Comparison of ENCODE assay signal across 1 cellular context in the genomic region with DNA sequence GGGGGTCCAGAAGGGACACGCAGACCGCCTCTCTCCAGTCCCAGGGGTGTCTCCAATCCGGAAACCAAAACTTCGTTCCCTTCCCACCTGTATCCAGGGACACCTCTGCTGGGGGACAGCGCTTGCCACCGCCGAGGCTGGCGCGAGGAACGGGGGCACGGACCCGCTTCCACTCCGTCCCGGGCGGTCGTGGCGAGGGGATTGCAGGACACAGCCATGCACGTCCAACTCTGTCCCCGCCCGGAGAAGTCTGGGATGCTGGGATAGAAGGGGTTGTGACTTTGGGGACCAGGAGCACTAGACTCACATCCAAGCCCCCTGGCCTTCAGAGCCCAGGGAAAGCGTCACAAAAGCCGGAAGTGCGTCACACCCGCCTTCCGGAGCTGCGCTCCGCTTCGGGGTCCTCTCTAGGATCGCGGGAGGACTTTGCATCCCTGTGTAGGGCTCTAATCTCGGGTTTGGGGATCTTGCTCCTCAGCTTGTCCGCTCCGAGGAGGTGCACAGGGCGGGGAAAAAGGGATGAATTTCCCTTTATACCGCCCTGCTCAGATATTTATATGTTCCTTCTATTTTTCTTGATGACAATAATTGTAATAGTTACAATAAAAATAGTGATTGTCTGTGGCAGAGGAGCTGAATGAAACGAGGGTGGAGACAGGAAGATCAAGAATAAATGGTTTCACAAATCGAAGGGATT.
TF ChIP-seq lines count a peak whose summit lies in the region.

TSS of gene FAM200A (minus strand) at position 348 of the 697 bp plus-strand sequence. CDS start 3,707 bp downstream, outside the sequence.

TF ChIP-seq in K562, 482 proteins besides CTCF, POLR2A, EP300 and RAD21 (continued from another document and continues in another):
- TF ChIP-seq GTF2B (IDR thresholded peaks at IDR 0.05; ENCODE audit: extremely low read depth, insufficient read length) (no peak), STAT5A (IDR thresholded peaks at IDR 0.05; ENCODE audit: borderline replicate concordance, low read length) (peak; percentile 48), ARID4B (CRISPR knock-in tag; IDR thresholded peaks at IDR 0.05) (no peak), NR4A1 (CRISPR knock-in tag; IDR thresholded peaks at IDR 0.05) (no peak), NR4A1 (tag; IDR thresholded peaks at IDR 0.05) (0 out of 2 replicates have a peak, but pooled peaks have one; percentile 52), KLF13 (tag; IDR thresholded peaks at IDR 0.05; ENCODE audit: borderline replicate concordance, low read depth) (no peak), HNRNPH1 (optimal IDR thresholded peaks at IDR 0.05; ENCODE audit: low read depth, low read length) (no peak), CBFA2T2 (conservative IDR thresholded peaks at IDR 0.05) (no peak), MAFG (tag; conservative IDR thresholded peaks at IDR 0.05) (no peak), E2F8 (IDR thresholded peaks at IDR 0.05; ENCODE audit: low read depth, partially characterized antibody) (peak; percentile 93), E2F6 (IDR thresholded peaks at IDR 0.05; ENCODE audit: borderline replicate concordance in 1 of 2, extremely low read depth in 1 of 2, insufficient read depth in 1 of 2, insufficient read length in 1 of 2, low read depth in 1 of 2, low read length in 1 of 2, poor library complexity in 1 of 2, severe bottlenecking in 1 of 2) (peak in 1 of 2 experiments; percentile 8), ELF2 (CRISPR knock-in tag; IDR thresholded peaks at IDR 0.05) (peak; percentile 85), SNAPC5 (CRISPR knock-in tag; IDR thresholded peaks at IDR 0.05) (no peak), BRCA1 (IDR thresholded peaks at IDR 0.05) (no peak), BRCA1 (CRISPR knock-in tag; IDR thresholded peaks at IDR 0.05) (no peak), GABPA (tag; conservative IDR thresholded peaks at IDR 0.05; ENCODE audit: low read depth) (peak; percentile 99), SMARCE1 (IDR thresholded peaks at IDR 0.05) (peak; percentile 40; the same call in 1 of the 2 replicates), MXI1 (IDR thresholded peaks at IDR 0.05; ENCODE audit: low read depth, low read length) (no peak), CCAR2 (IDR thresholded peaks at IDR 0.05; ENCODE audit: low read depth, low read length) (no peak), TEAD4 (IDR thresholded peaks at IDR 0.05; ENCODE audit: low read length) (peak; percentile 25), TEAD4 (CRISPR knock-in tag; IDR thresholded peaks at IDR 0.05; ENCODE audit: borderline replicate concordance) (no peak), ZNF224 (CRISPR knock-in tag; IDR thresholded peaks at IDR 0.05) (no peak), MAX (CRISPR knock-in tag; IDR thresholded peaks at IDR 0.05) (peak; percentile 26; the same call in 1 of the 2 replicates), SNIP1 (IDR thresholded peaks at IDR 0.05; ENCODE audit: low read depth) (peak; percentile 95), NFE2L1 (tag; IDR thresholded peaks at IDR 0.05; ENCODE audit: borderline replicate concordance, low read depth) (no peak), SMARCB1 (IDR thresholded peaks at IDR 0.05; ENCODE audit: insufficient read length, low read depth) (no peak), ZNF347 (CRISPR knock-in tag; IDR thresholded peaks at IDR 0.05; ENCODE audit: low read depth) (no peak), MCM5 (IDR thresholded peaks at IDR 0.05; ENCODE audit: low read depth) (no peak), ZC3H11A (IDR thresholded peaks at IDR 0.05; ENCODE audit: low read depth, low read length) (no peak), SRSF7 (optimal IDR thresholded peaks at IDR 0.05; ENCODE audit: low read depth, low read length) (no peak), MTF1 (CRISPR knock-in tag; IDR thresholded peaks at IDR 0.05; ENCODE audit: borderline replicate concordance) (no peak), ETV1 (tag; conservative IDR thresholded peaks at IDR 0.05; ENCODE audit: low read depth) (peak; percentile 76), CREBBP (IDR thresholded peaks at IDR 0.05; ENCODE audit: low read depth, low read length) (no peak), PTTG1 (tag; IDR thresholded peaks at IDR 0.05; ENCODE audit: low read depth) (no peak), RNF2 (IDR thresholded peaks at IDR 0.05) (no peak), ZNF41 (CRISPR knock-in tag; conservative IDR thresholded peaks at IDR 0.05) (0 out of 2 replicates have a peak, but pooled peaks have one; percentile 6)
- TF ChIP-seq, protein P1, sequence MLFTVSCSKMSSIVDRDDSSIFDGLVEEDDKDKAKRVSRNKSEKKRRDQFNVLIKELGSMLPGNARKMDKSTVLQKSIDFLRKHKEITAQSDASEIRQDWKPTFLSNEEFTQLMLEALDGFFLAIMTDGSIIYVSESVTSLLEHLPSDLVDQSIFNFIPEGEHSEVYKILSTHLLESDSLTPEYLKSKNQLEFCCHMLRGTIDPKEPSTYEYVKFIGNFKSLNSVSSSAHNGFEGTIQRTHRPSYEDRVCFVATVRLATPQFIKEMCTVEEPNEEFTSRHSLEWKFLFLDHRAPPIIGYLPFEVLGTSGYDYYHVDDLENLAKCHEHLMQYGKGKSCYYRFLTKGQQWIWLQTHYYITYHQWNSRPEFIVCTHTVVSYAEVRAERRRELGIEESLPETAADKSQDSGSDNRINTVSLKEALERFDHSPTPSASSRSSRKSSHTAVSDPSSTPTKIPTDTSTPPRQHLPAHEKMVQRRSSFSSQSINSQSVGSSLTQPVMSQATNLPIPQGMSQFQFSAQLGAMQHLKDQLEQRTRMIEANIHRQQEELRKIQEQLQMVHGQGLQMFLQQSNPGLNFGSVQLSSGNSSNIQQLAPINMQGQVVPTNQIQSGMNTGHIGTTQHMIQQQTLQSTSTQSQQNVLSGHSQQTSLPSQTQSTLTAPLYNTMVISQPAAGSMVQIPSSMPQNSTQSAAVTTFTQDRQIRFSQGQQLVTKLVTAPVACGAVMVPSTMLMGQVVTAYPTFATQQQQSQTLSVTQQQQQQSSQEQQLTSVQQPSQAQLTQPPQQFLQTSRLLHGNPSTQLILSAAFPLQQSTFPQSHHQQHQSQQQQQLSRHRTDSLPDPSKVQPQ (CRISPR knock-in tag; IDR thresholded peaks at IDR 0.05; ENCODE audit: borderline replicate concordance) = no peak
- TF ChIP-seq, protein P2, sequence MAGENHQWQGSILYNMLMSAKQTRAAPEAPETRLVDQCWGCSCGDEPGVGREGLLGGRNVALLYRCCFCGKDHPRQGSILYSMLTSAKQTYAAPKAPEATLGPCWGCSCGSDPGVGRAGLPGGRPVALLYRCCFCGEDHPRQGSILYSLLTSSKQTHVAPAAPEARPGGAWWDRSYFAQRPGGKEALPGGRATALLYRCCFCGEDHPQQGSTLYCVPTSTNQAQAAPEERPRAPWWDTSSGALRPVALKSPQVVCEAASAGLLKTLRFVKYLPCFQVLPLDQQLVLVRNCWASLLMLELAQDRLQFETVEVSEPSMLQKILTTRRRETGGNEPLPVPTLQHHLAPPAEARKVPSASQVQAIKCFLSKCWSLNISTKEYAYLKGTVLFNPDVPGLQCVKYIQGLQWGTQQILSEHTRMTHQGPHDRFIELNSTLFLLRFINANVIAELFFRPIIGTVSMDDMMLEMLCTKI (IDR thresholded peaks at IDR 0.05; ENCODE audit: partially characterized antibody) = no peak
- TF ChIP-seq, protein P3, sequence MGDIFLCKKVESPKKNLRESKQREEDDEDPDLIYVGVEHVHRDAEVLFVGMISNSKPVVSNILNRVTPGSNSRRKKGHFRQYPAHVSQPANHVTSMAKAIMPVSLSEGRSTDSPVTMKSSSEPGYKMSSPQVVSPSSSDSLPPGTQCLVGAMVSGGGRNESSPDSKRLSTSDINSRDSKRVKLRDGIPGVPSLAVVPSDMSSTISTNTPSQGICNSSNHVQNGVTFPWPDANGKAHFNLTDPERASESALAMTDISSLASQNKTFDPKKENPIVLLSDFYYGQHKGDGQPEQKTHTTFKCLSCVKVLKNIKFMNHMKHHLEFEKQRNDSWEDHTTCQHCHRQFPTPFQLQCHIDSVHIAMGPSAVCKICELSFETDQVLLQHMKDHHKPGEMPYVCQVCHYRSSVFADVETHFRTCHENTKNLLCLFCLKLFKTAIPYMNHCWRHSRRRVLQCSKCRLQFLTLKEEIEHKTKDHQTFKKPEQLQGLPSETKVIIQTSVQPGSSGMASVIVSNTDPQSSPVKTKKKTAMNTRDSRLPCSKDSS (IDR thresholded peaks at IDR 0.05; ENCODE audit: low read depth, partially characterized antibody) = no peak
- TF ChIP-seq, protein P4, sequence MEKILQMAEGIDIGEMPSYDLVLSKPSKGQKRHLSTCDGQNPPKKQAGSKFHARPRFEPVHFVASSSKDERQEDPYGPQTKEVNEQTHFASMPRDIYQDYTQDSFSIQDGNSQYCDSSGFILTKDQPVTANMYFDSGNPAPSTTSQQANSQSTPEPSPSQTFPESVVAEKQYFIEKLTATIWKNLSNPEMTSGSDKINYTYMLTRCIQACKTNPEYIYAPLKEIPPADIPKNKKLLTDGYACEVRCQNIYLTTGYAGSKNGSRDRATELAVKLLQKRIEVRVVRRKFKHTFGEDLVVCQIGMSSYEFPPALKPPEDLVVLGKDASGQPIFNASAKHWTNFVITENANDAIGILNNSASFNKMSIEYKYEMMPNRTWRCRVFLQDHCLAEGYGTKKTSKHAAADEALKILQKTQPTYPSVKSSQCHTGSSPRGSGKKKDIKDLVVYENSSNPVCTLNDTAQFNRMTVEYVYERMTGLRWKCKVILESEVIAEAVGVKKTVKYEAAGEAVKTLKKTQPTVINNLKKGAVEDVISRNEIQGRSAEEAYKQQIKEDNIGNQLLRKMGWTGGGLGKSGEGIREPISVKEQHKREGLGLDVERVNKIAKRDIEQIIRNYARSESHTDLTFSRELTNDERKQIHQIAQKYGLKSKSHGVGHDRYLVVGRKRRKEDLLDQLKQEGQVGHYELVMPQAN (IDR thresholded peaks at IDR 0.05; ENCODE audit: borderline replicate concordance) = peak; percentile 76; the same call in 1 of the 2 replicates
